25 cellular contexts compared by ENCODE assay signal in genomic region chr1:32811917-32812316, GRCh38. TPM values are rescaled to one million over a fixed set of nuclear protein-coding genes. Genes with fewer than 3 reads are reported as not detected.
DNase-seq lines count a peak whose midpoint lies in the region; ATAC-seq and TF ChIP-seq lines count a peak whose summit lies in the region.
"Had no signal": no experiment of that assay in that cellular context is flagged by ENCODE, and none has a peak within 500 bp of the region (broad histone marks: within the 10 kb centered on the region; RNA-seq: fewer than 3 reads in every experiment).

No MANE protein-coding gene starts in this region.

- no peaks in the 10 kb centered on the region for H3K9me3 ChIP-seq in HUES6 (ENCODE audit: control insufficient read depth, insufficient read depth, low read depth, low read length)
- H3K9me3 ChIP-seq: right atrium auricular region, spleen, vagina had no signal

- ATAC-seq in GM23338: no peak
- ATAC-seq in HG03565 (IDR thresholded peaks at IDR 0.05; ENCODE audit: unreplicated experiment): no peak
- ATAC-seq: stimulated activated naive CD8-positive, alpha-beta T cell treated with anti-CD3 and anti-CD28 coated beads, Interleukin-15, amount 100 ng/mL, for 72 hours had no signal

- no peak overlapping the region for H2AFZ ChIP-seq in GM23338

- no peaks in the 10 kb centered on the region for H3K9me2 ChIP-seq in GM23338 (ENCODE audit: insufficient read depth)

- H3K9ac ChIP-seq in HUES6 (ENCODE audit: low read length): peak overlapping the region; percentile 43
- H3K9ac ChIP-seq: BLaER1 had no signal

- H3K27ac ChIP-seq in GM23338 (ENCODE audit: low read depth) (peak overlapping the region; percentile 76), HUES6 (ENCODE audit: low read depth, low read length) (peak overlapping the region; percentile 58; the same call in 1 of the 2 replicates)
- H3K27ac ChIP-seq: BLaER1, epithelial cell of prostate, right atrium auricular region, spleen, vagina had no signal

- H3K27me3 Mint-ChIP-seq in GM23338 (ENCODE audit: insufficient read depth, low read depth, poor library complexity) (peaks cover 7% of the 10 kb centered on the region), brain (peaks cover 11% of the 10 kb centered on the region), neural crest cell (ENCODE audit: low read depth) (no peaks in the 10 kb centered on the region)
- H3K27me3 Mint-ChIP-seq: activated CD4-positive, alpha-beta T cell treated with anti-CD3 and anti-CD28 coated beads, Interleukin-2, amount 10 ng/mL, durations not matched to agents 7 days and 5 days; stimulated activated naive CD8-positive, alpha-beta T cell treated with anti-CD3 and anti-CD28 coated beads, Interleukin-15, amount 100 ng/mL, for 72 hours had no signal

- H3K36me3 ChIP-seq in GM23338 (ENCODE audit: insufficient read depth): peaks cover 54% of the 10 kb centered on the region
- peaks cover 67% of the 10 kb centered on the region for H3K36me3 ChIP-seq in HUES6 (ENCODE audit: control insufficient read depth, insufficient read depth, low read length)

- TF ChIP-seq CTCF in GM23338 (conservative IDR thresholded peaks at IDR 0.05; ENCODE audit: low read depth in 2 of 2) (no peak), brain (conservative IDR thresholded peaks at IDR 0.05) (no peak), neural crest cell (conservative IDR thresholded peaks at IDR 0.05) (no peak)

- peaks cover 3% of the 10 kb centered on the region for H3F3A ChIP-seq in GM23338 (replicated peaks; ENCODE audit: low read depth)

- H3K79me2 ChIP-seq in GM23338 (replicated peaks; ENCODE audit: insufficient read depth): peaks cover 100% of the 10 kb centered on the region

- peak overlapping the region; percentile 31; the same call in 1 of the 3 replicates for H3K4me3 Mint-ChIP-seq in GM23338
- no peak overlapping the region for H3K4me3 Mint-ChIP-seq in brain
- peak overlapping the region; percentile 51 for H3K4me3 Mint-ChIP-seq in neural crest cell
- H3K4me3 Mint-ChIP-seq: activated CD4-positive, alpha-beta T cell treated with anti-CD3 and anti-CD28 coated beads, Interleukin-2, amount 10 ng/mL, durations not matched to agents 7 days and 5 days; activated naive CD4-positive, alpha-beta T cell treated with anti-CD3 and anti-CD28 coated beads for 36 hours; stimulated activated naive CD8-positive, alpha-beta T cell treated with anti-CD3 and anti-CD28 coated beads, Interleukin-15, amount 100 ng/mL, for 72 hours had no signal

- peak overlapping the region; percentile 31; the same call in 1 of the 2 replicates for H3K4me3 ChIP-seq in GM23338
- H3K4me3 ChIP-seq in HUES6 (ENCODE audit: low read depth, low read length): no peak overlapping the region
- H3K4me3 ChIP-seq: BLaER1, right atrium auricular region, spleen, vagina had no signal

- H4K20me1 ChIP-seq in GM23338 (replicated peaks; ENCODE audit: insufficient read depth): peaks cover 60% of the 10 kb centered on the region

- H3K27me3 ChIP-seq in GM23338 (ENCODE audit: insufficient read depth) (no peaks in the 10 kb centered on the region), HUES6 (ENCODE audit: control insufficient read depth, insufficient read depth, low read length) (no peaks in the 10 kb centered on the region)
- H3K27me3 ChIP-seq: BLaER1, right atrium auricular region, spleen, vagina had no signal

- H3K27ac Mint-ChIP-seq in GM23338: peak overlapping the region; percentile 94
- H3K27ac Mint-ChIP-seq in brain: peak overlapping the region in 3 of 5 experiments; percentile 27 to 61 (median 40)
- peak overlapping the region; percentile 16 for H3K27ac Mint-ChIP-seq in neural crest cell (ENCODE audit: unreplicated experiment)
- H3K27ac Mint-ChIP-seq: activated CD4-positive, alpha-beta T cell treated with anti-CD3 and anti-CD28 coated beads, Interleukin-2, amount 10 ng/mL, durations not matched to agents 7 days and 5 days; activated naive CD4-positive, alpha-beta T cell treated with anti-CD3 and anti-CD28 coated beads for 36 hours had no signal

- H3K4me1 ChIP-seq in GM23338 (ENCODE audit: insufficient read depth) (peaks cover 35% of the 10 kb centered on the region), HUES6 (ENCODE audit: control insufficient read depth, insufficient read depth, low read length) (peaks cover 34% of the 10 kb centered on the region)

- DNase-seq in GM23338 (ENCODE audit: low spot score) (no peak), neural crest cell (ENCODE audit: low read depth, low spot score) (no peak), UCSD-AML1 (lab: John Stamatoyannopoulos, UW; ENCODE audit: unreplicated experiment) (no peak), COR-L47 (lab: John Stamatoyannopoulos, UW) (no peak)
- DNase-seq: activated CD4-positive, alpha-beta T cell treated with anti-CD3 and anti-CD28 coated beads, Interleukin-2, amount 10 ng/mL, durations not matched to agents 7 days and 5 days; activated naive CD4-positive, alpha-beta T cell treated with anti-CD3 and anti-CD28 coated beads for 36 hours; aorta; DMS53; hippocampal formation; NCI-H1092 treated with DMSO at 0.1 percent for 48 hours; NCI-H187; NCI-H2171 treated with DMSO at 0.1 percent for 48 hours; NCI-H510A; RPMI8226; spleen; stimulated activated CD4-positive, alpha-beta T cell treated with anti-CD3 and anti-CD28 coated beads, Interleukin-2, amount 100 ng/mL, for 24 hours; stimulated activated naive CD8-positive, alpha-beta T cell treated with anti-CD3 and anti-CD28 coated beads, Interleukin-15, amount 100 ng/mL, for 72 hours had no signal

- no peaks in the 10 kb centered on the region; the same call in 2 of the 3 replicates for H3K9me3 Mint-ChIP-seq in GM23338
- peaks cover 0 to 2% (median 0%) of the 10 kb centered on the region in 5 experiments for H3K9me3 Mint-ChIP-seq in brain
- no peaks in the 10 kb centered on the region for H3K9me3 Mint-ChIP-seq in neural crest cell
- H3K9me3 Mint-ChIP-seq: activated CD4-positive, alpha-beta T cell treated with anti-CD3 and anti-CD28 coated beads, Interleukin-2, amount 10 ng/mL, durations not matched to agents 7 days and 5 days; activated naive CD4-positive, alpha-beta T cell treated with anti-CD3 and anti-CD28 coated beads for 36 hours had no signal

- H3K4me1 Mint-ChIP-seq in GM23338: peaks cover 39% of the 10 kb centered on the region
- H3K4me1 Mint-ChIP-seq in brain: peaks cover 38% of the 10 kb centered on the region
- peaks cover 22% of the 10 kb centered on the region for H3K4me1 Mint-ChIP-seq in neural crest cell

- H3K4me2 ChIP-seq in GM23338: peak overlapping the region; percentile 59
- H3K4me2 ChIP-seq: BLaER1 had no signal

- peaks cover 87% of the 10 kb centered on the region for H3K36me3 Mint-ChIP-seq in GM23338 (ENCODE audit: low read depth)
- peaks cover 81% of the 10 kb centered on the region for H3K36me3 Mint-ChIP-seq in brain
- peaks cover 19% of the 10 kb centered on the region for H3K36me3 Mint-ChIP-seq in neural crest cell (ENCODE audit: low read depth)

TF ChIP-seq in GM23338, 12 proteins besides CTCF, POLR2A, EP300 and RAD21 (continues in another document):
- TF ChIP-seq ZNF331 (CRISPR knock-in tag; IDR thresholded peaks at IDR 0.05; ENCODE audit: low read depth): no peak
- no peak for TF ChIP-seq ETS1 (IDR thresholded peaks at IDR 0.05)
- TF ChIP-seq EZH2phosphoT487 (IDR thresholded peaks at IDR 0.05; ENCODE audit: unreplicated experiment): no peak
- no peak for TF ChIP-seq CREB1 (CRISPR knock-in tag; IDR thresholded peaks at IDR 0.05; ENCODE audit: low read depth)
- no peak for TF ChIP-seq EZH2 (IDR thresholded peaks at IDR 0.05; ENCODE audit: low read depth, unreplicated experiment)
- TF ChIP-seq NANOG (IDR thresholded peaks at IDR 0.05; ENCODE audit: borderline replicate concordance): no peak

RNA-seq across cellular contexts. Expression of gene YARS1, which starts 5.2 kb away (rescaled TPM):
- total RNA-seq in GM23338 (2014; rRNA removed; shearing (Covaris generic)): 158 and 182 TPM in 2 replicates
- 132 and 134 TPM in 2 replicates for polyA plus RNA-seq in GM23338 (2016; fragmentation: Nextera tagmentation; extraction: Ambion mirVana)
- 150 TPM for polyA plus RNA-seq in brain (ENCODE audit: insufficient read depth, low read depth, low replicate concordance)
- total RNA-seq in neural crest cell: 140 and 145 TPM in 2 replicates

RNA-seq across cellular contexts. Expression of gene S100PBP, which starts 5.5 kb away (rescaled TPM):
- 60.5 and 65.2 TPM in 2 replicates for total RNA-seq in GM23338 (2014; rRNA removed; shearing (Covaris generic))
- polyA plus RNA-seq in GM23338 (2016; fragmentation: Nextera tagmentation; extraction: Ambion mirVana) (21.9 and 30.6 TPM in 2 replicates), brain (ENCODE audit: insufficient read depth, low read depth, low replicate concordance) (22.8 TPM)
- 55.0 and 55.7 TPM in 2 replicates for total RNA-seq in neural crest cell

RNA-seq across cellular contexts. Expression of gene FNDC5, which starts 58.8 kb away (rescaled TPM):
- 1.7 and 2.0 TPM in 2 replicates for total RNA-seq in GM23338 (2014; rRNA removed; shearing (Covaris generic))
- polyA plus RNA-seq in GM23338 (2016; fragmentation: Nextera tagmentation; extraction: Ambion mirVana): 0.28 and 1.0 TPM in 2 replicates
- 20.8 TPM for polyA plus RNA-seq in brain (ENCODE audit: insufficient read depth, low read depth, low replicate concordance)
- total RNA-seq in neural crest cell: 26.8 and 28.7 TPM in 2 replicates
- total RNA-seq: activated CD4-positive, alpha-beta T cell treated with anti-CD3 and anti-CD28 coated beads, Interleukin-2, amount 10 ng/mL, durations not matched to agents 7 days and 5 days; activated naive CD4-positive, alpha-beta T cell treated with anti-CD3 and anti-CD28 coated beads for 36 hours; OCI-LY7; spleen had no signal

Comparison
In these comparisons a context has a peak if more than half of its experiments do, and no peak if none do; other contexts are left out.
1. H3K27ac Mint-ChIP-seq: peak in every context shown above with its lines; median percentile 94 in GM23338; 40 in brain; 16 in neural crest cell.
2. H3K4me3 Mint-ChIP-seq: peak in GM23338 (single experiment) and neural crest cell (single experiment); none in brain (0 of 5).